Comparison of ENCODE assay signal across 8 cellular contexts in genomic region chr1:234808943-234809856, GRCh38.
DNase-seq lines count a peak whose midpoint lies in the region; ATAC-seq and TF ChIP-seq lines count a peak whose summit lies in the region.
"Not testable (repeated sequence)": the region's sequence is repeated elsewhere in the genome, so short reads cannot be mapped to it uniquely, and the experiment has no call there.

No MANE protein-coding gene starts in this region.

- H3K27me3 ChIP-seq in body of pancreas, neutrophil, thyroid gland: not testable (repeated sequence)

- DNase-seq in ELR (ENCODE audit: low read depth) (peak; percentile 46), RPMI7951 (ENCODE audit: low read depth) (peak; percentile 42), body of pancreas (peak in 2 of 4 donors; percentile 19 to 23), thyroid gland (peak; percentile 96 to 97)
- not testable (repeated sequence) for DNase-seq in Right ventricle myocardium superior

- H3K27ac ChIP-seq in body of pancreas (peak overlapping the region in 1 of 4 donors; percentile 7), neutrophil (peak overlapping the region; percentile 50), thyroid gland (peak overlapping the region; percentile 38 to 65 (median 41))

- H3K4me3 ChIP-seq in body of pancreas; neutrophil (ENCODE audit: low read depth in 1 of 2, low read length in 1 of 2); thyroid gland (replicated peaks in 1 of 3): not testable (repeated sequence)

- not testable (repeated sequence) for TF ChIP-seq CTCF in body of pancreas (IDR thresholded peaks at IDR 0.05); neutrophil (IDR thresholded peaks at IDR 0.05); thyroid gland (IDR thresholded peaks at IDR 0.05)

- intact Hi-C loops in body of pancreas (cut with DNase I); Right ventricle myocardium superior (cut with DNase I); thyroid gland (cut with DNase I): not testable (repeated sequence)

- TF ChIP-seq POLR2A in body of pancreas (IDR thresholded peaks at IDR 0.05); thyroid gland (IDR thresholded peaks at IDR 0.05): not testable (repeated sequence)

- 61 to 78% methylated on average over 11 to 15 of the region's 23 CpGs for WGBS in body of pancreas, 2 donors
- 33 to 44% methylated on average over 15 of the region's 23 CpGs for WGBS in thyroid gland, 2 donors

- not testable (repeated sequence) for H3K9me3 ChIP-seq in body of pancreas, neutrophil, thyroid gland

- ATAC-seq in GM21390 (IDR thresholded peaks at IDR 0.05; ENCODE audit: unreplicated experiment) (peak; percentile 60), HG03039 (IDR thresholded peaks at IDR 0.05; ENCODE audit: unreplicated experiment) (peak; percentile 54), body of pancreas (peak; percentile 13), Right ventricle myocardium superior (ENCODE audit: poor library complexity) (peak; percentile 54)

- not testable (repeated sequence) for H3K36me3 ChIP-seq in body of pancreas (replicated peaks in 1 of 2; ENCODE audit: insufficient read depth in 1 of 2, low read depth in 2 of 2); neutrophil; thyroid gland

- H3K4me1 ChIP-seq in body of pancreas, thyroid gland: not testable (repeated sequence)
- peaks cover 17 to 21% of the 10 kb centered on the region in 2 experiments for H3K4me1 ChIP-seq in neutrophil (ENCODE audit: control insufficient read depth in 1 of 2, insufficient read depth in 1 of 2, low read depth in 1 of 2, low read length in 1 of 2)
